Comparison of ENCODE assay signal across 8 cellular contexts in the genomic region with DNA sequence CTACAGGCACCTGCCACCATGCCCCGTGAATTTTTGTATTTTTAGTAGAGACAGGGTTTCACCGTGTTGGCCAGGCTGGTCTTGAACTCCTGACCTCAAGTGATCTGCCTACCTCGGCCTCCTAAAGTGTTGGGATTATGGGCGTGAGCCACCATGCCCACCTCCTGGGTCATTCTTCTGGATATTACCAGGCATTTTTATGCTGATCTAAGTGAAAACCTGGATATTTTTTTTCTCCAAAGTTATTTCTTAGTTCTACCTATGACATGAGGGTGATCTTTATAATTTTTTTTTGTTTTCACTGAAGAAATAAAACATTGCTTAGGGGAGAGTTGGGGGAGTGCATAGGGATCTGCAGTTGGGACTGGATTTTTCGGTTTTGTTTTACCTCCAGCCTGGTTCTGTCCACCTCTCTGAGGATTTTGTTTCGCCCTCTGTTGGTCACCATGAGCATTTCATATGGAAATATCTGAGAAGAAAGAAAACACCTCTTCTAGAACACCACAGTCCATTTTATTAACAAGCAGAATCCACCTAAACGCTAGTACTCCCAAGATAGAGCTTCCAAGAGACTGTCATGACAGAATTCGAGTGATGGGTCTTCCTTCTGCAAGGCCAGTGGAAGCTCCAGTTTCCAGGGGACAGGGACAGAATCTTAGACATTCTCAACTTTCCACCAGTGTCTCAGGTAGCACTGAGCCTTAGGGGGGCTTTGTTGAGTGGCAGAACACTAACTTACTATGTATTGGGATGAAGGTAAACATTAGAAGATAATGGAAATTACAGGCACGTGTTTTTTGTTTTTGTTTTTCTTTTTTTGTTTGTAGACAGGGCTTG. TPM values are rescaled to one million over a fixed set of nuclear protein-coding genes. Genes with fewer than 3 reads are reported as not detected.
A peak's percentile ranks its signal among the peaks of the same experiment; 100 is the strongest.
DNase-seq lines count a peak whose midpoint lies in the region; ATAC-seq and TF ChIP-seq lines count a peak whose summit lies in the region.

No MANE protein-coding gene starts in this region.

- intact Hi-C loops in OCI-LY7 (cut with micrococcal nuclease; ENCODE audit: unreplicated experiment), result no loop called here
- intact Hi-C loops in stomach (cut with DNase I; ENCODE audit: low total_unique reads), result loop anchor here (10.0 kb wide), 1 partner anchor 133 kb away; no protein-coding TSS in a partner anchor
- intact Hi-C loops in ovary (cut with DNase I), result loop anchor here in 1 of 4 donors (10.0 kb wide), 1 partner anchor 133 kb away; no protein-coding TSS in a partner anchor

- ATAC-seq in T-cell (replicated peaks in 1 of 4), result no peak

- H3K36me3 Mint-ChIP-seq in T-cell, result peaks cover 81% of the 10 kb centered on the region

- no peak overlapping the region for H3K4me3 ChIP-seq in OCI-LY7 (ENCODE audit: low read depth, low read length, poor library complexity, severe bottlenecking)
- H3K4me3 ChIP-seq in fibroblast of lung (replicated peaks in 1 of 4; ENCODE audit: control extremely low read depth in 1 of 4, insufficient read depth in 1 of 4, low read depth in 3 of 4, low read length in 4 of 4), result no peak overlapping the region
- no peak overlapping the region for H3K4me3 ChIP-seq in stomach
- H3K4me3 ChIP-seq in ovary, result no peak overlapping the region

- H3K27me3 ChIP-seq in fibroblast of lung (ENCODE audit: control insufficient read depth, insufficient read depth, low read length), result no peaks in the 10 kb centered on the region
- H3K27me3 ChIP-seq in stomach, result no peaks in the 10 kb centered on the region
- no peaks in the 10 kb centered on the region for H3K27me3 ChIP-seq in ovary

- CTCF ChIA-PET in OCI-LY7 (lab: Charles Lee; ENCODE audit: unreplicated experiment) (no interaction called here), T-cell (lab: Charles Lee) (no interaction called here)

- WGBS in stomach, 5 donors, result 77 to 83% (median 79%) methylated on average over 9 of the region's 9 CpGs
- WGBS in ovary, 3 donors, result 74 to 83% (median 76%) methylated on average over 9 of the region's 9 CpGs

- no peak overlapping the region for H3K27ac Mint-ChIP-seq in T-cell

- TF ChIP-seq CTCF in OCI-LY7 (conservative IDR thresholded peaks at IDR 0.05; ENCODE audit: low read length) (peak; percentile 68), fibroblast of lung (conservative IDR thresholded peaks at IDR 0.05 in 1 of 2, IDR thresholded peaks at IDR 0.05 in 1 of 2; ENCODE audit: low read depth in 1 of 2, low read length in 2 of 2) (peak; percentile 55 to 68), stomach (IDR thresholded peaks at IDR 0.05) (peak in 5 of 7 experiments; percentile 23 to 43 (median 26)), ovary (IDR thresholded peaks at IDR 0.05) (no peak)

- peaks cover 0 to 6% (median 4%) of the 10 kb centered on the region in 3 donors for H3K4me1 Mint-ChIP-seq in T-cell

- H3K9me3 Mint-ChIP-seq in T-cell, result no peaks in the 10 kb centered on the region

- no peaks in the 10 kb centered on the region for H3K79me2 ChIP-seq in OCI-LY7 (ENCODE audit: insufficient read depth, low read depth, low read length)
- no peaks in the 10 kb centered on the region for H3K79me2 ChIP-seq in fibroblast of lung (ENCODE audit: control insufficient read depth, insufficient read depth, low read length)

- H3K4me1 ChIP-seq in OCI-LY7 (ENCODE audit: insufficient read depth, low read length, poor library complexity, severe bottlenecking) (no peaks in the 10 kb centered on the region), fibroblast of lung (ENCODE audit: control insufficient read depth, extremely low read depth, insufficient read depth, low read length) (peaks cover 2% of the 10 kb centered on the region), stomach (peaks cover 0 to 9% (median 4%) of the 10 kb centered on the region in 4 donors), ovary (ENCODE audit: insufficient read depth) (no peaks in the 10 kb centered on the region)

- H4K20me1 ChIP-seq in OCI-LY7 (ENCODE audit: insufficient read depth, low read length) (no peaks in the 10 kb centered on the region), fibroblast of lung (ENCODE audit: control insufficient read depth, extremely low read depth, insufficient read depth, low read length) (no peaks in the 10 kb centered on the region)

- H3K36me3 ChIP-seq in OCI-LY7 (ENCODE audit: insufficient read depth, low read length) (peaks cover 100% of the 10 kb centered on the region), fibroblast of lung (ENCODE audit: control insufficient read depth, insufficient read depth, low read length) (no peaks in the 10 kb centered on the region), stomach (peaks cover 34 to 96% (median 85%) of the 10 kb centered on the region in 4 donors), ovary (no peaks in the 10 kb centered on the region)

- no peaks in the 10 kb centered on the region for H3K27me3 Mint-ChIP-seq in T-cell

- no peak overlapping the region for H3K4me3 Mint-ChIP-seq in T-cell

- H3K27ac ChIP-seq in OCI-LY7 (ENCODE audit: low read depth, low read length, poor library complexity, severe bottlenecking), result no peak overlapping the region
- no peak overlapping the region for H3K27ac ChIP-seq in fibroblast of lung (ENCODE audit: insufficient read depth, low read length)
- H3K27ac ChIP-seq in stomach, result no peak overlapping the region
- H3K27ac ChIP-seq in ovary, result no peak overlapping the region

- no TSS peak for BruUV-seq in OCI-LY7 (replicated peaks; lab: Mats Ljungman, UMichigan)

- H3K9me2 ChIP-seq in OCI-LY7 (ENCODE audit: insufficient read depth, low read length), result no peaks in the 10 kb centered on the region

- H3K4me2 ChIP-seq in OCI-LY7 (ENCODE audit: low read length) (no peak overlapping the region), fibroblast of lung (ENCODE audit: extremely low read depth, insufficient read depth, low read length) (no peak overlapping the region)

- POLR2A ChIA-PET in OCI-LY7 (lab: Charles Lee), result interaction anchor here (0.7 to 0.9 kb wide), 2 partner anchors 13 to 1917 kb away, joined by 3 to 4 read pairs; no protein-coding TSS in a partner anchor
- POLR2A ChIA-PET in T-cell (lab: Charles Lee), result no interaction called here

- H3K9me3 ChIP-seq in OCI-LY7 (ENCODE audit: low read length) (no peaks in the 10 kb centered on the region), fibroblast of lung (ENCODE audit: control insufficient read depth, insufficient read depth, low read depth, low read length) (no peaks in the 10 kb centered on the region), stomach (no peaks in the 10 kb centered on the region), ovary (no peaks in the 10 kb centered on the region)

- H2AFZ ChIP-seq in OCI-LY7 (ENCODE audit: low read length) (no peak overlapping the region), fibroblast of lung (ENCODE audit: low read length) (no peak overlapping the region)

- DNase-seq in NCI-H82 (lab: John Stamatoyannopoulos, UW) (peak; percentile 4), NCI-H82 treated with DMSO at 0.1 percent for 48 hours (lab: John Stamatoyannopoulos, UW; ENCODE audit: unreplicated experiment) (no peak), OCI-LY7 (ENCODE audit: low spot score) (peak; percentile 15), fibroblast of lung (ENCODE audit: low read depth in 2 of 2) (peak in 1 of 2 donors; percentile 44), stomach (no peak), ovary (no peak), T-cell (no peak), NCI-H2171 treated with DMSO at 0.1 percent for 48 hours (lab: John Stamatoyannopoulos, UW) (no peak)

- no peak for TF ChIP-seq EP300 in stomach (IDR thresholded peaks at IDR 0.05)
- TF ChIP-seq EP300 in ovary (IDR thresholded peaks at IDR 0.05), result no peak

- TF ChIP-seq POLR2A in stomach (IDR thresholded peaks at IDR 0.05) (no peak), ovary (IDR thresholded peaks at IDR 0.05) (no peak)

- no peak overlapping the region for H3K9ac ChIP-seq in fibroblast of lung (ENCODE audit: insufficient read depth, low read length)

RNA-seq across cellular contexts. Expression of a gene that starts 33.4 kb away (rescaled TPM):
- total RNA-seq in OCI-LY7 (2014; rRNA removed; shearing (Covaris generic)), result 0.59 and 2.3 TPM in 2 replicates
- total RNA-seq in OCI-LY7 (2022) (8.6 and 10.5 TPM in 2 replicates), fibroblast of lung (0.17 and 0.77 TPM in 2 replicates), stomach (10 to 100 TPM in 4 of 5 donors, 1 to 10 TPM in 1; 7.2 to 25.0 (median 19.3) TPM), ovary (10 to 100 TPM in 6 of 7 donors, 1 to 10 TPM in 1; 9.8 to 53.7 (median 25.3) TPM), T-cell (1 to 10 TPM; 1.0 to 3.8 (median 2.1) TPM)
- polyA plus RNA-seq in fibroblast of lung (0.43 and 9.6 TPM in 2 replicates), stomach (1 to 10 TPM; 2.6 to 4.5 (median 3.4) TPM), ovary (10 to 100 TPM; 18.7 to 19.5 TPM)
- polyA plus RNA-seq in fibroblast of lung (2012), result 0.38 and 8.2 TPM in 2 replicates
- 1.1 and 33.0 TPM in 2 replicates for polyA minus RNA-seq in fibroblast of lung (ENCODE audit: low replicate concordance)

Comparison
In these comparisons a context has a peak if more than half of its experiments do, and no peak if none do; other contexts are left out.
1. DNase-seq: peak in NCI-H82 (single experiment) and OCI-LY7 (single experiment); none in NCI-H82 treated with DMSO at 0.1 percent for 48 hours (single experiment), stomach (single experiment), ovary (0 of 5), T-cell (0 of 34) and NCI-H2171 treated with DMSO at 0.1 percent for 48 hours (single experiment).
2. CTCF ChIP-seq: peak in OCI-LY7 (single experiment), fibroblast of lung (2 of 2) and stomach (5 of 7); none in ovary (0 of 3).